8 cellular contexts compared by ENCODE assay signal in genomic region chr2:201116959-201117734, GRCh38. TPM values are rescaled to one million over a fixed set of nuclear protein-coding genes. Genes with fewer than 3 reads are reported as not detected.
DNase-seq lines count a peak whose midpoint lies in the region; ATAC-seq, FAIRE-seq and TF ChIP-seq lines count a peak whose summit lies in the region.

No MANE protein-coding gene starts in this region.

- H3K4me1 ChIP-seq in A549 = peaks cover 45% of the 10 kb centered on the region
- H3K4me1 ChIP-seq in OCI-LY3 (ENCODE audit: low read length) = peaks cover 30% of the 10 kb centered on the region
- H3K4me1 ChIP-seq in astrocyte (ENCODE audit: insufficient read depth, low read length) = peaks cover 22% of the 10 kb centered on the region
- H3K4me1 ChIP-seq in right atrium auricular region = peaks cover 0 to 28% of the 10 kb centered on the region in 2 donors

- FAIRE-seq in A549 (lab: Jason Lieb, UNC) = no peak
- FAIRE-seq in astrocyte (lab: Jason Lieb, UNC) = no peak

- WGBS in A549 (ENCODE audit: missing lambda C conversion rate) = 2% methylated on average over 22 of the region's 22 CpGs

- H2AFZ ChIP-seq in OCI-LY3 (ENCODE audit: low read depth, low read length) = no peak overlapping the region
- H2AFZ ChIP-seq in astrocyte (ENCODE audit: low read depth, low read length) = peak overlapping the region; percentile 88

- H3K27ac ChIP-seq in A549 (peak overlapping the region; percentile 90 to 99), OCI-LY3 (ENCODE audit: low read length) (peak overlapping the region; percentile 96), astrocyte (ENCODE audit: low read depth, low read length) (peak overlapping the region; percentile 97), right atrium auricular region (peak overlapping the region; percentile 99 to 100)

- H3K79me2 ChIP-seq in OCI-LY3 (ENCODE audit: low read length) (peaks cover 69% of the 10 kb centered on the region), astrocyte (ENCODE audit: insufficient read depth, low read length) (peaks cover 44% of the 10 kb centered on the region)

- H3K27me3 Mint-ChIP-seq in astrocyte (ENCODE audit: low read depth, unreplicated experiment) = no peaks in the 10 kb centered on the region

- CTCF ChIA-PET in A549 (lab: Yijun Ruan, JAX) = interaction anchor here (0.6 to 5.1 kb wide), 16 partner anchors 10 to 216 kb away, joined by 3 to 108 read pairs (median 7); partner anchors contain the start of gene ORC2

- peak overlapping the region; percentile 85 for H3K27ac Mint-ChIP-seq in astrocyte (ENCODE audit: unreplicated experiment)

- peak overlapping the region; percentile 99 for H3K9ac ChIP-seq in OCI-LY3 (ENCODE audit: low read length)
- peak overlapping the region; percentile 94 for H3K9ac ChIP-seq in astrocyte (ENCODE audit: low read length)

- no peak for TF ChIP-seq RAD21 in A549 (conservative IDR thresholded peaks at IDR 0.05 in 1 of 2, IDR thresholded peaks at IDR 0.05 in 1 of 2)

- ATAC-seq in A549 (peak; percentile 42 to 45), HG03378 (IDR thresholded peaks at IDR 0.05; ENCODE audit: unreplicated experiment) (peak; percentile 27)

- TF ChIP-seq CTCF in A549 (IDR thresholded peaks at IDR 0.05) (peak; percentile 12; the same call in 1 of the 3 replicates), GM06990 (IDR thresholded peaks at IDR 0.05; ENCODE audit: insufficient read depth, low read length, poor library complexity, severe bottlenecking) (no peak), OCI-LY3 (IDR thresholded peaks at IDR 0.05; ENCODE audit: low read depth, low read length) (peak; percentile 34; the same call in 1 of the 2 replicates), astrocyte (IDR thresholded peaks at IDR 0.05; ENCODE audit: insufficient read depth, low read depth, low read length) (peak; percentile 35), right atrium auricular region (IDR thresholded peaks at IDR 0.05) (peak in 1 of 2 donors; percentile 40)

- H3K36me3 ChIP-seq in GM06990 (ENCODE audit: control insufficient read depth, insufficient read depth, low read length) (no peaks in the 10 kb centered on the region), OCI-LY3 (replicated peaks; ENCODE audit: low read depth, low read length) (peaks cover 27% of the 10 kb centered on the region), astrocyte (ENCODE audit: insufficient read depth, low read length) (no peaks in the 10 kb centered on the region), right atrium auricular region (peaks cover 6% of the 10 kb centered on the region)

- peaks cover 10% of the 10 kb centered on the region for H3K4me1 Mint-ChIP-seq in astrocyte (ENCODE audit: low read depth, unreplicated experiment)

- peak overlapping the region; percentile 87 for H3K4me3 Mint-ChIP-seq in astrocyte (ENCODE audit: unreplicated experiment)

- H3K4me2 ChIP-seq in A549 = peak overlapping the region; percentile 99
- H3K4me2 ChIP-seq in OCI-LY3 (ENCODE audit: low read length) = peak overlapping the region; percentile 94
- peak overlapping the region; percentile 91 for H3K4me2 ChIP-seq in astrocyte (ENCODE audit: low read length)

- TF ChIP-seq POLR2A in A549 (IDR thresholded peaks at IDR 0.05; ENCODE audit: low read length) = no peak; the same call in 1 of the 2 replicates

- H4K20me1 ChIP-seq in OCI-LY3 (ENCODE audit: insufficient read depth, low read length) = no peaks in the 10 kb centered on the region
- no peaks in the 10 kb centered on the region for H4K20me1 ChIP-seq in astrocyte (ENCODE audit: insufficient read depth, low read length)

- H3K27me3 ChIP-seq in GM06990 (replicated peaks; ENCODE audit: control insufficient read depth, insufficient read depth, low read length) (no peaks in the 10 kb centered on the region), OCI-LY3 (ENCODE audit: low read depth, low read length) (no peaks in the 10 kb centered on the region), astrocyte (ENCODE audit: insufficient read depth, low read length) (no peaks in the 10 kb centered on the region), right atrium auricular region (no peaks in the 10 kb centered on the region)

- POLR2A ChIA-PET in A549 (lab: Yijun Ruan, JAX) = interaction anchor here (0.5 to 3.6 kb wide), 11 partner anchors 9 to 228 kb away, joined by 3 to 39 read pairs (median 3); partner anchors contain the start of genes CASP10, NIF3L1 and PPIL3

- TF ChIP-seq EP300 in A549 (IDR thresholded peaks at IDR 0.05) = peak in 1 of 2 experiments; percentile 7; a peak in 1 of 5 replicates

- H3K9me3 Mint-ChIP-seq in astrocyte (ENCODE audit: unreplicated experiment) = peaks cover 6% of the 10 kb centered on the region

- H3K9me3 ChIP-seq in A549 (no peaks in the 10 kb centered on the region), OCI-LY3 (ENCODE audit: insufficient read depth, low read length) (no peaks in the 10 kb centered on the region), astrocyte (ENCODE audit: insufficient read depth, low read depth, low read length) (no peaks in the 10 kb centered on the region), right atrium auricular region (no peaks in the 10 kb centered on the region)

- peak overlapping the region; percentile 69 for H3K4me3 ChIP-seq in A549
- H3K4me3 ChIP-seq in GM06990 (replicated peaks; ENCODE audit: low read depth, low read length) = peak overlapping the region; percentile 96
- H3K4me3 ChIP-seq in OCI-LY3 (ENCODE audit: low read length) = peak overlapping the region; percentile 94
- H3K4me3 ChIP-seq in astrocyte (ENCODE audit: insufficient read depth, low read depth, low read length) = peak overlapping the region; percentile 79
- H3K4me3 ChIP-seq in right atrium auricular region = peak overlapping the region; percentile 79 to 96

- DNase-seq in A549 (ENCODE audit: low read depth in 1 of 2, low spot score in 1 of 2) (peak; percentile 49 to 88), GM06990 (ENCODE audit: extremely low read depth, insufficient read length) (peak; percentile 67), astrocyte (ENCODE audit: low read depth) (peak; percentile 81), right atrium auricular region (ENCODE audit: low spot score) (peak; percentile 89), renal cortical epithelial cell (ENCODE audit: low read depth) (peak; percentile 90), T1000 (lab: John Stamatoyannopoulos, UW) (no peak)

- no peaks in the 10 kb centered on the region for H3K36me3 Mint-ChIP-seq in astrocyte (ENCODE audit: low read depth, unreplicated experiment)

TF ChIP-seq in A549, 52 proteins besides CTCF, POLR2A, EP300 and RAD21 (continues in another document):
- TF ChIP-seq GATA3 (IDR thresholded peaks at IDR 0.05; ENCODE audit: borderline replicate concordance) (peak; percentile 22; the same call in 1 of the 2 replicates), TFCP2L1 (CRISPR knock-in tag; IDR thresholded peaks at IDR 0.05) (no peak), BCL3 (IDR thresholded peaks at IDR 0.05) (peak; percentile 66; the same call in 1 of the 3 replicates), ZC3H11A (IDR thresholded peaks at IDR 0.05) (no peak), CEBPB (IDR thresholded peaks at IDR 0.05) (peak; percentile 90 to 93), ATOH8 (CRISPR knock-in tag; IDR thresholded peaks at IDR 0.05; ENCODE audit: low read depth) (no peak), HES2 (IDR thresholded peaks at IDR 0.05) (no peak), EHF (CRISPR knock-in tag; IDR thresholded peaks at IDR 0.05) (no peak)

RNA-seq across cellular contexts. Expression of gene CFLAR, which starts 1.2 kb away (rescaled TPM):
- polyA plus RNA-seq in A549 (2011; rRNA removed) = 64.0 and 89.4 TPM in 2 replicates
- 41.6 and 47.7 TPM in 2 replicates for polyA plus RNA-seq in A549 (2012; cell fraction: cytosol; rRNA removed)
- 44.8 and 63.7 TPM in 2 replicates for polyA plus RNA-seq in A549 (2012; cell fraction: nucleus; rRNA removed)
- polyA plus RNA-seq in A549 (2017; fragmentation: RNase III; extraction: RNeasy Plus Mini Kit Qiagen cat#74134 plus additional on column Dnase treatment) = 56.5 to 64.0 TPM (median 56.5 TPM) in 3 replicates
- polyA minus RNA-seq in A549 (2011; rRNA and poly(A)+ RNA removed) = 65.7 and 70.3 TPM in 2 replicates
- total RNA-seq in astrocyte = 34.9 and 47.5 TPM in 2 replicates
- 100 to 1,000 TPM; 154 to 179 TPM for total RNA-seq in right atrium auricular region
- total RNA-seq in renal cortical epithelial cell = 253 and 297 TPM in 2 replicates

RNA-seq across cellular contexts. Expression of gene NDUFB3, which starts 45.3 kb away (rescaled TPM):
- 103 and 162 TPM in 2 replicates for polyA plus RNA-seq in A549 (2011; rRNA removed)
- polyA plus RNA-seq in A549 (2012; cell fraction: cytosol; rRNA removed) = 61.3 and 86.3 TPM in 2 replicates
- 12.8 and 25.2 TPM in 2 replicates for polyA plus RNA-seq in A549 (2012; cell fraction: nucleus; rRNA removed)
- 220 to 232 TPM (median 223 TPM) in 3 replicates for polyA plus RNA-seq in A549 (2017; fragmentation: RNase III; extraction: RNeasy Plus Mini Kit Qiagen cat#74134 plus additional on column Dnase treatment)
- 4.8 and 7.6 TPM in 2 replicates for polyA minus RNA-seq in A549 (2011; rRNA and poly(A)+ RNA removed)
- 110 and 115 TPM in 2 replicates for total RNA-seq in astrocyte
- total RNA-seq in right atrium auricular region = 100 to 1,000 TPM; 152 to 238 TPM
- total RNA-seq in renal cortical epithelial cell = 103 and 115 TPM in 2 replicates

RNA-seq across cellular contexts. Expression of gene HYCC2, which starts 45.7 kb away (rescaled TPM):
- polyA plus RNA-seq in A549 (2011; rRNA removed) = 5.8 and 7.3 TPM in 2 replicates
- polyA plus RNA-seq in A549 (2012; cell fraction: cytosol; rRNA removed) = 1.0 TPM in 2 replicates
- 0.94 and 1.5 TPM in 2 replicates for polyA plus RNA-seq in A549 (2012; cell fraction: nucleus; rRNA removed)
- polyA plus RNA-seq in A549 (2017; fragmentation: RNase III; extraction: RNeasy Plus Mini Kit Qiagen cat#74134 plus additional on column Dnase treatment) = 2.4 to 3.0 TPM (median 2.9 TPM) in 3 replicates
- 6.4 and 8.1 TPM in 2 replicates for polyA minus RNA-seq in A549 (2011; rRNA and poly(A)+ RNA removed)
- total RNA-seq in astrocyte = 21.2 and 21.8 TPM in 2 replicates
- total RNA-seq in right atrium auricular region = 1 to 10 TPM; 4.0 to 4.8 TPM
- 10.9 and 17.1 TPM in 2 replicates for total RNA-seq in renal cortical epithelial cell
